ENCODE assay signal across 23 cellular contexts in the genomic region with DNA sequence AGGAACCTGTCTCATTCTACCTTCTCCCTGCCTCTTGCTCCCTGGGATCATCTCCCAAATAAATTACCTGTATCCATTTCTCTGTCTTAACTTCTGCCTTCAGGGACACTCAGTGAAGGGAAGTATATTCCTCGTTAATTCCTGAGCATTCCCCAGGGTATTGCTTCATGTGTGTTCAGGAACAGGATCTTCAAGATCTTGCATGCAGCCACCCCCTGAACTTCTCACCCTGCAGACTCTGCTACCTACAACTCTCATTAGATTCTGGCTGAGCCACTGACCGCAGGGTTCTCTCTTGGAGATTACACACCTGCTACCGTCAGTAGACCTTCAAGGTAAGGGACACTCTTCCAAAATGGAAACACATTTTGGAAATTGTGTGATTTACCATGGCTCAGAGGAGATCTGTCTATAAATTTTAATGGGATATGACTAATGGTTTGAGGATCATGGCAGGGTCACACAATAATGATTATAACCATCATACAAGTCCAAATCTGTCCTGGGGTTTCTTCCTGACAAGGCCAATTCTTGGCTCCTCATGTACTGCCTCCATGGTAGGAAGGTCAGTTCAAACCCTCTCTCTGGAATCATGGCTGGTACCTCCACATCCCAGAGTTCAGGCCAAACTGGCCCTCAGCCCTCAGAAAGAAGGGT. TPM values are rescaled to one million over a fixed set of nuclear protein-coding genes. Genes with fewer than 3 reads are reported as not detected.
A peak's percentile ranks its signal among the peaks of the same experiment; 100 is the strongest.
DNase-seq lines count a peak whose midpoint lies in the region; ATAC-seq, FAIRE-seq and TF ChIP-seq lines count a peak whose summit lies in the region.
"Had no signal": no experiment of that assay in that cellular context is flagged by ENCODE, and none has a peak within 500 bp of the region (broad histone marks: within the 10 kb centered on the region; RNA-seq: fewer than 3 reads in every experiment).

No MANE protein-coding gene starts in this region.

- intact Hi-C loops in Calu3 (cut with micrococcal nuclease; ENCODE audit: unreplicated experiment) = no loop called here

- H3K36me3 Mint-ChIP-seq in Calu3 (ENCODE audit: insufficient read depth, unreplicated experiment) (no peaks in the 10 kb centered on the region), memory B cell (no peaks in the 10 kb centered on the region)

- no peak for FAIRE-seq in D721Med (lab: Jason Lieb, UNC)
- FAIRE-seq: G401.6 had no signal

- H3K4me1 Mint-ChIP-seq in Calu3 (ENCODE audit: low read depth, unreplicated experiment) = peaks cover 17% of the 10 kb centered on the region
- no peaks in the 10 kb centered on the region for H3K4me1 Mint-ChIP-seq in memory B cell
- H3K4me1 Mint-ChIP-seq: stimulated activated memory B cell treated with anti-CD40 and anti-IgM and Interleukin-4, amounts not matched to agents 10 μg/mL and 1 μg/mL and 100 μg/mL, for 72 hours had no signal

- CTCF ChIA-PET in Calu3 (lab: Charles Lee) = no interaction called here

- DNase-seq in Calu3 = peak; percentile 65
- peak; percentile 34 for DNase-seq in M059J (ENCODE audit: low read depth)
- DNase-seq in cardiac fibroblast (ENCODE audit: low read depth in 2 of 2) = peak; percentile 34 to 78
- DNase-seq in memory B cell (ENCODE audit: low spot score in 2 of 2) = no peak
- DNase-seq in D721Med (ENCODE audit: insufficient read length, low spot score) = no peak
- DNase-seq in SKM-1 treated with dmso at 0.1 percent for 144 hours (lab: John Stamatoyannopoulos, UW; ENCODE audit: unreplicated experiment) = no peak
- no peak for DNase-seq in DMS79 treated with DMSO at 0.1 percent for 48 hours (lab: John Stamatoyannopoulos, UW)
- DNase-seq: activated CD4-positive, alpha-beta T cell treated with anti-CD3 and anti-CD28 coated beads for 48 hours; activated effector memory CD4-positive, alpha-beta T cell treated with Interleukin-2 at 50 U/mL for 16 hours; adrenal gland; caudate nucleus; dorsolateral prefrontal cortex; head of caudate nucleus; NCI-H1417; NCI-H2171 treated with DMSO at 0.1 percent for 48 hours; NCI-H748 treated with DMSO at 0.1 percent for 48 hours; nucleus accumbens had no signal

- no peak overlapping the region for H3K4me3 ChIP-seq in cardiac fibroblast (replicated peaks in 1 of 2; ENCODE audit: low read depth in 2 of 2, low read length in 2 of 2)
- H3K4me3 ChIP-seq: adrenal gland, dorsolateral prefrontal cortex, right atrium auricular region, thoracic aorta had no signal

- no TSS peak for BruUV-seq in Calu3 (replicated peaks; lab: Mats Ljungman, UMichigan)

- TF ChIP-seq CTCF in Calu3 (IDR thresholded peaks at IDR 0.05; ENCODE audit: unreplicated experiment) = no peak
- no peak for TF ChIP-seq CTCF in cardiac fibroblast (IDR thresholded peaks at IDR 0.05; ENCODE audit: low read depth, low read length)
- no peak for TF ChIP-seq CTCF in D721Med (IDR thresholded peaks at IDR 0.05; ENCODE audit: insufficient read depth, missing control alignments)

- H3K27me3 Mint-ChIP-seq in Calu3 (ENCODE audit: unreplicated experiment) (no peaks in the 10 kb centered on the region), memory B cell (no peaks in the 10 kb centered on the region)
- H3K27me3 Mint-ChIP-seq: stimulated activated memory B cell treated with anti-CD40 and anti-IgM and Interleukin-4, amounts not matched to agents 10 μg/mL and 1 μg/mL and 100 μg/mL, for 72 hours had no signal

- ATAC-seq in memory B cell (ENCODE audit: low read depth) = no peak
- no peak for ATAC-seq in GM19395 (IDR thresholded peaks at IDR 0.05; ENCODE audit: unreplicated experiment)
- ATAC-seq: Panc1; stimulated activated memory B cell treated with anti-CD40 and anti-IgM and Interleukin-4, amounts not matched to agents 10 μg/mL and 1 μg/mL and 100 μg/mL, for 72 hours had no signal

- peak overlapping the region; percentile 89 for H3K27ac Mint-ChIP-seq in Calu3 (ENCODE audit: unreplicated experiment)
- peak overlapping the region; percentile 13 for H3K27ac Mint-ChIP-seq in memory B cell
- H3K27ac Mint-ChIP-seq: stimulated activated memory B cell treated with anti-CD40 and anti-IgM and Interleukin-4, amounts not matched to agents 10 μg/mL and 1 μg/mL and 100 μg/mL, for 72 hours had no signal

- H3K9me3 Mint-ChIP-seq in Calu3 (ENCODE audit: low read depth, unreplicated experiment) = no peaks in the 10 kb centered on the region
- H3K9me3 Mint-ChIP-seq in memory B cell = no peaks in the 10 kb centered on the region
- H3K9me3 Mint-ChIP-seq: stimulated activated memory B cell treated with anti-CD40 and anti-IgM and Interleukin-4, amounts not matched to agents 10 μg/mL and 1 μg/mL and 100 μg/mL, for 72 hours had no signal

- H3K4me3 Mint-ChIP-seq in Calu3 (ENCODE audit: low read depth, unreplicated experiment) = peak overlapping the region; percentile 24
- H3K4me3 Mint-ChIP-seq in memory B cell = no peak overlapping the region
- H3K4me3 Mint-ChIP-seq: stimulated activated memory B cell treated with anti-CD40 and anti-IgM and Interleukin-4, amounts not matched to agents 10 μg/mL and 1 μg/mL and 100 μg/mL, for 72 hours had no signal

RNA-seq across cellular contexts. Expression of gene UGCG, which starts 38.9 kb away (rescaled TPM):
- total RNA-seq in Calu3 (2022) = 75.5 and 84.8 TPM in 2 replicates
- 74.1 and 99.2 TPM in 2 replicates for total RNA-seq in M059J (2014; rRNA removed; shearing (Covaris generic))

Comparison
In these comparisons a context has a peak if more than half of its experiments do, and no peak if none do; other contexts are left out.
1. DNase-seq: peak in Calu3 (single experiment), M059J (single experiment) and cardiac fibroblast (2 of 2); none in memory B cell (0 of 2), D721Med (single experiment), SKM-1 treated with dmso at 0.1 percent for 144 hours (single experiment) and DMS79 treated with DMSO at 0.1 percent for 48 hours (single experiment).